16 cellular contexts compared by ENCODE assay signal in the genomic region with DNA sequence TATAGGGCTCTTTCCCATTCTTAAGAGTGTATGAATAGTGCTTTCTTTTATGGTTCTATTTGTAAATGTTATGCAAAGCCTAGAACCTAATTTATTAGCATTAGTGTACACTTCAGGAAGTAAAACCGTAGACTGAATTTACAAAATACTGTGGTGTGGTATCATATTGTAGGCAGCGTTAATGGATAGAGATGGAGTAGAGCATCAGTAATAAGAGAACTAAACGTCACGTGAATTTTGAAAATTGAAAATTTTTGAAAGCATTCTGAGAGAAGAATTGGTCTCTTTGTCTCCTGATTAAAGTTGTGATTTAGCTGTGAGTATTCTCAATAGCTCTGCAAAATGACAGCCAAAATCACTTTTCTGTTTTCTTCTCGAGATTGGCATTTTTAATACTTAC. TPM values are rescaled to one million over a fixed set of nuclear protein-coding genes. Genes with fewer than 3 reads are reported as not detected.
DNase-seq lines count a peak whose midpoint lies in the region; ATAC-seq and TF ChIP-seq lines count a peak whose summit lies in the region.
"Had no signal": no experiment of that assay in that cellular context is flagged by ENCODE, and none has a peak within 500 bp of the region (broad histone marks: within the 10 kb centered on the region; RNA-seq: fewer than 3 reads in every experiment).

No MANE protein-coding gene starts in this region.

- H3K36me3 ChIP-seq in MM.1S (replicated peaks; ENCODE audit: insufficient read depth, low read length), result no peaks in the 10 kb centered on the region
- no peaks in the 10 kb centered on the region for H3K36me3 ChIP-seq in mammary epithelial cell (ENCODE audit: insufficient read depth, low read length)
- H3K36me3 ChIP-seq: gastroesophageal sphincter had no signal

- no peaks in the 10 kb centered on the region for H4K20me1 ChIP-seq in MM.1S (ENCODE audit: insufficient read depth, low read length)
- no peaks in the 10 kb centered on the region for H4K20me1 ChIP-seq in mammary epithelial cell (ENCODE audit: insufficient read depth, low read length)

- no peak for ATAC-seq in WTC11
- ATAC-seq: gastroesophageal sphincter, Right ventricle myocardium inferior had no signal

- H3K27ac Mint-ChIP-seq in neural crest cell (ENCODE audit: unreplicated experiment), result no peak overlapping the region
- no peak overlapping the region for H3K27ac Mint-ChIP-seq in WTC11

- H3K27me3 Mint-ChIP-seq in neural crest cell (ENCODE audit: low read depth), result no peaks in the 10 kb centered on the region
- H3K27me3 Mint-ChIP-seq in WTC11 (ENCODE audit: low read depth), result peaks cover 7% of the 10 kb centered on the region; the same call in 1 of the 2 replicates

- H3K4me1 Mint-ChIP-seq in neural crest cell, result peaks cover 49% of the 10 kb centered on the region
- peaks cover 68% of the 10 kb centered on the region for H3K4me1 Mint-ChIP-seq in WTC11

- no peaks in the 10 kb centered on the region for H3K27me3 ChIP-seq in MM.1S (replicated peaks; ENCODE audit: insufficient read depth, low read length)
- no peaks in the 10 kb centered on the region for H3K27me3 ChIP-seq in mammary epithelial cell (ENCODE audit: insufficient read depth, low read length)
- H3K27me3 ChIP-seq: gastroesophageal sphincter had no signal

- H3K79me2 ChIP-seq in MM.1S (ENCODE audit: low read length) (peaks cover 75% of the 10 kb centered on the region), mammary epithelial cell (ENCODE audit: insufficient read depth, low read length) (peaks cover 84% of the 10 kb centered on the region)

- H3K9me3 ChIP-seq in MM.1S (replicated peaks; ENCODE audit: insufficient read depth, low read length) (no peaks in the 10 kb centered on the region), mammary epithelial cell (replicated peaks; ENCODE audit: insufficient read depth, low read length) (no peaks in the 10 kb centered on the region)
- H3K9me3 ChIP-seq: gastroesophageal sphincter had no signal

- peaks cover 22% of the 10 kb centered on the region for H3K4me1 ChIP-seq in MM.1S (ENCODE audit: low read length)
- peaks cover 24% of the 10 kb centered on the region for H3K4me1 ChIP-seq in mammary epithelial cell (ENCODE audit: insufficient read depth, low read length)

- POLR2A ChIA-PET in WTC11 (lab: Charles Lee), result no interaction called here

- no peaks in the 10 kb centered on the region for H3K9me3 Mint-ChIP-seq in neural crest cell
- no peaks in the 10 kb centered on the region for H3K9me3 Mint-ChIP-seq in WTC11

- in situ Hi-C loops in mammary epithelial cell (cut with MboI; ENCODE audit: low sequenced_read_pairs in 2 of 2), result loop anchor here in 1 of 2 donors (25.0 kb wide), 1 partner anchor 124 kb away; no protein-coding TSS in a partner anchor

- TF ChIP-seq CTCF in MM.1S (IDR thresholded peaks at IDR 0.05; ENCODE audit: low read length), result no peak
- no peak for TF ChIP-seq CTCF in mammary epithelial cell (conservative IDR thresholded peaks at IDR 0.05 in 1 of 2, IDR thresholded peaks at IDR 0.05 in 1 of 2; ENCODE audit: extremely low read depth in 1 of 2, insufficient read depth in 1 of 2, low read depth in 1 of 2, low read length in 2 of 2)
- no peak for TF ChIP-seq CTCF in neural crest cell (conservative IDR thresholded peaks at IDR 0.05)
- no peak for TF ChIP-seq CTCF in WTC11 (IDR thresholded peaks at IDR 0.05)

- H3K36me3 Mint-ChIP-seq in neural crest cell (ENCODE audit: low read depth) (no peaks in the 10 kb centered on the region), WTC11 (no peaks in the 10 kb centered on the region)

- no peak overlapping the region for H2AFZ ChIP-seq in MM.1S (ENCODE audit: low read length)
- no peak overlapping the region for H2AFZ ChIP-seq in mammary epithelial cell (ENCODE audit: low read depth, low read length)

- peak; percentile 40 for DNase-seq in DMS53 (lab: John Stamatoyannopoulos, UW)
- DNase-seq in DMS53 treated with DMSO at 0.1 percent for 48 hours (lab: John Stamatoyannopoulos, UW; ENCODE audit: unreplicated experiment), result no peak
- no peak for DNase-seq in MM.1S
- peak; percentile 34 for DNase-seq in mammary epithelial cell
- DNase-seq in neural crest cell (ENCODE audit: low read depth, low spot score), result no peak
- DNase-seq in NOMO-1 treated with dmso at 0.1 percent for 144 hours (lab: John Stamatoyannopoulos, UW; ENCODE audit: unreplicated experiment), result no peak
- no peak for DNase-seq in WTC11 (ENCODE audit: low spot score)
- no peak for DNase-seq in effector CD8-positive, alpha-beta T cell (lab: John Stamatoyannopoulos, UW)
- DNase-seq: activated CD4-positive, alpha-beta T cell treated with anti-CD3 and anti-CD28 coated beads, Interleukin-2, amount 50 U/mL, for 48 hours; caudate nucleus; midbrain; NCI-H187; substantia nigra had no signal

- 14% methylated on average over 5 of the region's 5 CpGs for WGBS in mammary epithelial cell (ENCODE audit: low coverage, missing lambda C conversion rate)

- no peaks in the 10 kb centered on the region for H3K9me2 ChIP-seq in MM.1S (replicated peaks; ENCODE audit: insufficient read depth, low read length)

- peaks cover 23% of the 10 kb centered on the region for H3F3A ChIP-seq in MM.1S (ENCODE audit: insufficient read depth, low read length)

- BruUV-seq in mammary epithelial cell (replicated peaks; lab: Mats Ljungman, UMichigan), result no TSS peak

- H3K4me3 Mint-ChIP-seq in neural crest cell (peak overlapping the region; percentile 67), WTC11 (no peak overlapping the region)

- no peak overlapping the region for H3K27ac ChIP-seq in MM.1S (ENCODE audit: low read length)
- H3K27ac ChIP-seq in mammary epithelial cell (ENCODE audit: insufficient read depth, low read depth, low read length), result peak overlapping the region; percentile 57
- H3K27ac ChIP-seq: 22Rv1 had no signal

- CTCF ChIA-PET in mammary epithelial cell (lab: Charles Lee; ENCODE audit: low non-redundant PET) (no interaction called here), WTC11 (lab: Charles Lee) (no interaction called here)

- dilution Hi-C loops in mammary epithelial cell (cut with HindIII; ENCODE audit: low sequenced_read_pairs), result no loop called here

- no peak overlapping the region for H3K9ac ChIP-seq in MM.1S (ENCODE audit: low read length)
- peak overlapping the region; percentile 2 for H3K9ac ChIP-seq in mammary epithelial cell (ENCODE audit: insufficient read depth, low read length)

- intact Hi-C loops in mammary epithelial cell (cut with micrococcal nuclease), result loop anchor here (5.0 to 10.0 kb wide), 2 partner anchors 281 to 539 kb away; a partner anchor contains a TSS

- H3K4me2 ChIP-seq in MM.1S (ENCODE audit: low read depth, low read length) (peak overlapping the region; percentile 83; the same call in 1 of the 2 replicates), mammary epithelial cell (ENCODE audit: insufficient read depth, low read depth, low read length) (peak overlapping the region; percentile 87)

- H3K4me3 ChIP-seq in MM.1S (ENCODE audit: low read length), result no peak overlapping the region
- peak overlapping the region; percentile 29 to 80 (median 61) for H3K4me3 ChIP-seq in mammary epithelial cell (replicated peaks in 1 of 3; ENCODE audit: insufficient read depth in 1 of 3, low read depth in 2 of 3, low read length in 3 of 3)

TF ChIP-seq in WTC11, 78 proteins besides CTCF, POLR2A, EP300 and RAD21 (continues in another document):
- TF ChIP-seq ZNF317 (CRISPR knock-in tag; IDR thresholded peaks at IDR 0.05; ENCODE audit: borderline replicate concordance, low read depth), result no peak
- TF ChIP-seq HMGA2 (CRISPR knock-in tag; IDR thresholded peaks at IDR 0.05), result no peak
- TF ChIP-seq FOXJ3 (CRISPR knock-in tag; IDR thresholded peaks at IDR 0.05; ENCODE audit: borderline replicate concordance), result no peak
- TF ChIP-seq ATF1 (CRISPR knock-in tag; IDR thresholded peaks at IDR 0.05), result no peak
- TF ChIP-seq TCF7 (CRISPR knock-in tag; IDR thresholded peaks at IDR 0.05; ENCODE audit: low read depth), result no peak
- no peak for TF ChIP-seq GTF2I (CRISPR knock-in tag; conservative IDR thresholded peaks at IDR 0.05)
- no peak for TF ChIP-seq OVOL2 (CRISPR knock-in tag; IDR thresholded peaks at IDR 0.05; ENCODE audit: borderline replicate concordance)
- no peak for TF ChIP-seq SOX15 (CRISPR knock-in tag; IDR thresholded peaks at IDR 0.05)
- no peak for TF ChIP-seq ZNF671 (CRISPR knock-in tag; IDR thresholded peaks at IDR 0.05)
- TF ChIP-seq NFE2L1 (CRISPR knock-in tag; IDR thresholded peaks at IDR 0.05), result no peak
- TF ChIP-seq NFATC4 (CRISPR knock-in tag; IDR thresholded peaks at IDR 0.05), result no peak
- TF ChIP-seq NR3C1 (CRISPR knock-in tag; conservative IDR thresholded peaks at IDR 0.05; ENCODE audit: low read depth), result no peak
- TF ChIP-seq, protein P1, sequence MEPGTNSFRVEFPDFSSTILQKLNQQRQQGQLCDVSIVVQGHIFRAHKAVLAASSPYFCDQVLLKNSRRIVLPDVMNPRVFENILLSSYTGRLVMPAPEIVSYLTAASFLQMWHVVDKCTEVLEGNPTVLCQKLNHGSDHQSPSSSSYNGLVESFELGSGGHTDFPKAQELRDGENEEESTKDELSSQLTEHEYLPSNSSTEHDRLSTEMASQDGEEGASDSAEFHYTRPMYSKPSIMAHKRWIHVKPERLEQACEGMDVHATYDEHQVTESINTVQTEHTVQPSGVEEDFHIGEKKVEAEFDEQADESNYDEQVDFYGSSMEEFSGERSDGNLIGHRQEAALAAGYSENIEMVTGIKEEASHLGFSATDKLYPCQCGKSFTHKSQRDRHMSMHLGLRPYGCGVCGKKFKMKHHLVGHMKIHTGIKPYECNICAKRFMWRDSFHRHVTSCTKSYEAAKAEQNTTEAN (CRISPR knock-in tag; IDR thresholded peaks at IDR 0.05), result no peak

RNA-seq across cellular contexts. Expression of a gene that starts 2.9 kb away (rescaled TPM):
- total RNA-seq in mammary epithelial cell (10 to 100 TPM; 37.9 to 56.0 TPM), neural crest cell (30.5 and 31.5 TPM in 2 replicates), WTC11 (2021) (20.1 to 22.4 TPM (median 20.9 TPM) in 3 replicates)
- 28.3 TPM for polyA plus RNA-seq in mammary epithelial cell
- polyA minus RNA-seq in mammary epithelial cell, result 18.9 TPM

Comparison
In these comparisons a context has a peak if more than half of its experiments do, and no peak if none do; other contexts are left out.
1. DNase-seq: peak in DMS53 (single experiment) and mammary epithelial cell (single experiment); none in DMS53 treated with DMSO at 0.1 percent for 48 hours (single experiment), MM.1S (single experiment), neural crest cell (single experiment), NOMO-1 treated with dmso at 0.1 percent for 144 hours (single experiment), WTC11 (single experiment) and effector CD8-positive, alpha-beta T cell (single experiment).